9 cellular contexts compared by ENCODE assay signal in genomic region chr12:52327086-52327829, GRCh38. TPM values are rescaled to one million over a fixed set of nuclear protein-coding genes. Genes with fewer than 3 reads are reported as not detected.
DNase-seq lines count a peak whose midpoint lies in the region; ATAC-seq and TF ChIP-seq lines count a peak whose summit lies in the region.
"Had no signal": no experiment of that assay in that cellular context is flagged by ENCODE, and none has a peak within 500 bp of the region (broad histone marks: within the 10 kb centered on the region; RNA-seq: fewer than 3 reads in every experiment).

No MANE protein-coding gene starts in this region.

- peaks cover 64% of the 10 kb centered on the region for H3K27me3 ChIP-seq in cardiac muscle cell

- H3K36me3 Mint-ChIP-seq in activated naive CD4-positive, alpha-beta T cell treated with anti-CD3 and anti-CD28 coated beads, Interleukin-2, amount 50 U/mL, for 72 hours = no peaks in the 10 kb centered on the region

- peak overlapping the region in 1 of 2 donors; percentile 31 for H3K27ac Mint-ChIP-seq in activated naive CD4-positive, alpha-beta T cell treated with anti-CD3 and anti-CD28 coated beads, Interleukin-2, amount 50 U/mL, for 72 hours

- H3K4me1 ChIP-seq in cardiac muscle cell (ENCODE audit: low read depth) = no peaks in the 10 kb centered on the region

- peak; percentile 94 for TF ChIP-seq CTCF in GM12864 (IDR thresholded peaks at IDR 0.05; ENCODE audit: low read depth, low read length, missing control alignments)
- TF ChIP-seq CTCF in cardiac muscle cell (IDR thresholded peaks at IDR 0.05; ENCODE audit: low read depth, low read length) = peak; percentile 87

- H3K9me3 Mint-ChIP-seq in activated naive CD4-positive, alpha-beta T cell treated with anti-CD3 and anti-CD28 coated beads, Interleukin-2, amount 50 U/mL, for 72 hours = no peaks in the 10 kb centered on the region

- DNase-seq in GM12864 (ENCODE audit: low read depth) (peak; percentile 70), NCI-H1092 treated with DMSO at 0.1 percent for 48 hours (lab: John Stamatoyannopoulos, UW) (peak; percentile 75), cardiac muscle cell (ENCODE audit: low read depth in 1 of 2, low spot score in 1 of 2) (peak; percentile 29 to 92), pulmonary artery endothelial cell (ENCODE audit: low read depth, low spot score) (peak; percentile 80)
- peak; percentile 65 to 77 for DNase-seq in activated naive CD4-positive, alpha-beta T cell treated with anti-CD3 and anti-CD28 coated beads, Interleukin-2, amount 50 U/mL, for 72 hours (ENCODE audit: low spot score in 2 of 2)

- no peak overlapping the region for H3K27ac ChIP-seq in cardiac muscle cell

- no peaks in the 10 kb centered on the region for H3K36me3 ChIP-seq in cardiac muscle cell

- H3K9me3 ChIP-seq in cardiac muscle cell (ENCODE audit: low read depth) = no peaks in the 10 kb centered on the region

- ATAC-seq in HG02610 (IDR thresholded peaks at IDR 0.05; ENCODE audit: unreplicated experiment) (peak; percentile 87), SK-N-SH treated with all-trans-retinoic acid at 6 μM for 48 hours (peak; percentile 99), HG02970 (IDR thresholded peaks at IDR 0.05; ENCODE audit: low FRiP score, unreplicated experiment) (no peak)
- ATAC-seq in activated naive CD4-positive, alpha-beta T cell treated with anti-CD3 and anti-CD28 coated beads, Interleukin-2, amount 50 U/mL, for 72 hours = peak; percentile 98 to 99

- no peak overlapping the region for H3K4me3 ChIP-seq in GM12864 (ENCODE audit: low read depth, low read length)
- H3K4me3 ChIP-seq in cardiac muscle cell = no peak overlapping the region

TF ChIP-seq in SK-N-SH treated with all-trans-retinoic acid at 6 μM for 48 hours, 23 proteins besides CTCF, POLR2A, EP300 and RAD21:
- TF ChIP-seq OSR1 (CRISPR knock-in tag; IDR thresholded peaks at IDR 0.05) (no peak), CSRNP3 (CRISPR knock-in tag; IDR thresholded peaks at IDR 0.05) (no peak), ZNF70 (CRISPR knock-in tag; IDR thresholded peaks at IDR 0.05) (no peak), ZC3H10 (CRISPR knock-in tag; IDR thresholded peaks at IDR 0.05) (no peak), GLIS3 (CRISPR knock-in tag; IDR thresholded peaks at IDR 0.05) (no peak), POU6F1 (CRISPR knock-in tag; IDR thresholded peaks at IDR 0.05; ENCODE audit: borderline replicate concordance, low read depth) (no peak), PPARA (CRISPR knock-in tag; IDR thresholded peaks at IDR 0.05; ENCODE audit: borderline replicate concordance) (no peak), TCF4 (CRISPR knock-in tag; IDR thresholded peaks at IDR 0.05; ENCODE audit: borderline replicate concordance) (no peak), BACH2 (CRISPR knock-in tag; IDR thresholded peaks at IDR 0.05; ENCODE audit: borderline replicate concordance) (no peak), ZNF8 (CRISPR knock-in tag; IDR thresholded peaks at IDR 0.05) (no peak)
- TF ChIP-seq, protein P1, sequence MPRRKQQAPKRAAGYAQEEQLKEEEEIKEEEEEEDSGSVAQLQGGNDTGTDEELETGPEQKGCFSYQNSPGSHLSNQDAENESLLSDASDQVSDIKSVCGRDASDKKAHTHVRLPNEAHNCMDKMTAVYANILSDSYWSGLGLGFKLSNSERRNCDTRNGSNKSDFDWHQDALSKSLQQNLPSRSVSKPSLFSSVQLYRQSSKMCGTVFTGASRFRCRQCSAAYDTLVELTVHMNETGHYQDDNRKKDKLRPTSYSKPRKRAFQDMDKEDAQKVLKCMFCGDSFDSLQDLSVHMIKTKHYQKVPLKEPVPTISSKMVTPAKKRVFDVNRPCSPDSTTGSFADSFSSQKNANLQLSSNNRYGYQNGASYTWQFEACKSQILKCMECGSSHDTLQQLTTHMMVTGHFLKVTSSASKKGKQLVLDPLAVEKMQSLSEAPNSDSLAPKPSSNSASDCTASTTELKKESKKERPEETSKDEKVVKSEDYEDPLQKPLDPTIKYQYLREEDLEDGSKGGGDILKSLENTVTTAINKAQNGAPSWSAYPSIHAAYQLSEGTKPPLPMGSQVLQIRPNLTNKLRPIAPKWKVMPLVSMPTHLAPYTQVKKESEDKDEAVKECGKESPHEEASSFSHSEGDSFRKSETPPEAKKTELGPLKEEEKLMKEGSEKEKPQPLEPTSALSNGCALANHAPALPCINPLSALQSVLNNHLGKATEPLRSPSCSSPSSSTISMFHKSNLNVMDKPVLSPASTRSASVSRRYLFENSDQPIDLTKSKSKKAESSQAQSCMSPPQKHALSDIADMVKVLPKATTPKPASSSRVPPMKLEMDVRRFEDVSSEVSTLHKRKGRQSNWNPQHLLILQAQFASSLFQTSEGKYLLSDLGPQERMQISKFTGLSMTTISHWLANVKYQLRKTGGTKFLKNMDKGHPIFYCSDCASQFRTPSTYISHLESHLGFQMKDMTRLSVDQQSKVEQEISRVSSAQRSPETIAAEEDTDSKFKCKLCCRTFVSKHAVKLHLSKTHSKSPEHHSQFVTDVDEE (CRISPR knock-in tag; IDR thresholded peaks at IDR 0.05) = no peak
- TF ChIP-seq, protein P2, sequence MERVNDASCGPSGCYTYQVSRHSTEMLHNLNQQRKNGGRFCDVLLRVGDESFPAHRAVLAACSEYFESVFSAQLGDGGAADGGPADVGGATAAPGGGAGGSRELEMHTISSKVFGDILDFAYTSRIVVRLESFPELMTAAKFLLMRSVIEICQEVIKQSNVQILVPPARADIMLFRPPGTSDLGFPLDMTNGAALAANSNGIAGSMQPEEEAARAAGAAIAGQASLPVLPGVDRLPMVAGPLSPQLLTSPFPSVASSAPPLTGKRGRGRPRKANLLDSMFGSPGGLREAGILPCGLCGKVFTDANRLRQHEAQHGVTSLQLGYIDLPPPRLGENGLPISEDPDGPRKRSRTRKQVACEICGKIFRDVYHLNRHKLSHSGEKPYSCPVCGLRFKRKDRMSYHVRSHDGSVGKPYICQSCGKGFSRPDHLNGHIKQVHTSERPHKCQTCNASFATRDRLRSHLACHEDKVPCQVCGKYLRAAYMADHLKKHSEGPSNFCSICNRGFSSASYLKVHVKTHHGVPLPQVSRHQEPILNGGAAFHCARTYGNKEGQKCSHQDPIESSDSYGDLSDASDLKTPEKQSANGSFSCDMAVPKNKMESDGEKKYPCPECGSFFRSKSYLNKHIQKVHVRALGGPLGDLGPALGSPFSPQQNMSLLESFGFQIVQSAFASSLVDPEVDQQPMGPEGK (CRISPR knock-in tag; IDR thresholded peaks at IDR 0.05; ENCODE audit: borderline replicate concordance) = no peak

RNA-seq across cellular contexts. Expression of gene KRT83, which starts 6.1 kb away (rescaled TPM):
- not detected for total RNA-seq in activated naive CD4-positive, alpha-beta T cell treated with anti-CD3 and anti-CD28 coated beads, Interleukin-2, amount 50 U/mL, for 72 hours
- total RNA-seq in cardiac muscle cell (not detected in 2 replicates), pulmonary artery endothelial cell (not detected in 2 replicates)
- polyA plus RNA-seq in cardiac muscle cell = not detected in 2 replicates
- total RNA-seq: skeletal muscle tissue had no signal

RNA-seq across cellular contexts. Expression of gene KRT81, which starts 35.9 kb away (rescaled TPM):
- total RNA-seq in activated naive CD4-positive, alpha-beta T cell treated with anti-CD3 and anti-CD28 coated beads, Interleukin-2, amount 50 U/mL, for 72 hours = not detected
- total RNA-seq in cardiac muscle cell (not detected in 2 replicates), pulmonary artery endothelial cell (not detected in 2 replicates)
- not detected in 2 replicates for polyA plus RNA-seq in cardiac muscle cell
- total RNA-seq: skeletal muscle tissue had no signal

RNA-seq across cellular contexts. Expression of gene KRT85, which starts 40.0 kb away (rescaled TPM):
- not detected for total RNA-seq in activated naive CD4-positive, alpha-beta T cell treated with anti-CD3 and anti-CD28 coated beads, Interleukin-2, amount 50 U/mL, for 72 hours
- 0.12 TPM in 1 of 2 replicates, not detected in the other for total RNA-seq in cardiac muscle cell
- not detected in 2 replicates for polyA plus RNA-seq in cardiac muscle cell
- under 0.01 TPM in 1 of 2 replicates, not detected in the other for total RNA-seq in pulmonary artery endothelial cell

RNA-seq across cellular contexts. Expression of gene KRT86, which starts 52.8 kb away (rescaled TPM):
- under 1 TPM in 1 of 2 donors, not detected in 1; 0.37 TPM for total RNA-seq in activated naive CD4-positive, alpha-beta T cell treated with anti-CD3 and anti-CD28 coated beads, Interleukin-2, amount 50 U/mL, for 72 hours
- total RNA-seq in cardiac muscle cell = 0.14 TPM in 1 of 2 replicates, not detected in the other
- 0.35 TPM in 1 of 2 replicates, not detected in the other for polyA plus RNA-seq in cardiac muscle cell
- 0.07 TPM in 1 of 2 replicates, not detected in the other for total RNA-seq in pulmonary artery endothelial cell

RNA-seq across cellular contexts. Expression of gene KRT84, which starts 58.2 kb away (rescaled TPM):
- total RNA-seq in activated naive CD4-positive, alpha-beta T cell treated with anti-CD3 and anti-CD28 coated beads, Interleukin-2, amount 50 U/mL, for 72 hours = not detected
- not detected in 2 replicates for total RNA-seq in cardiac muscle cell
- polyA plus RNA-seq in cardiac muscle cell = not detected in 2 replicates
- total RNA-seq in pulmonary artery endothelial cell = not detected in 2 replicates
- total RNA-seq: skeletal muscle tissue had no signal
